2 cellular contexts compared by ENCODE assay signal in genomic region chr10:129970404-129971364, GRCh38.
A peak's percentile ranks its signal among the peaks of the same experiment; 100 is the strongest.
TF ChIP-seq lines count a peak whose summit lies in the region.

No MANE protein-coding gene starts in this region.

TF ChIP-seq in IMR-90, 13 proteins besides CTCF, POLR2A, EP300 and RAD21:
- TF ChIP-seq BHLHE40 (IDR thresholded peaks at IDR 0.05; ENCODE audit: low read depth, low read length): no peak
- TF ChIP-seq FOS (IDR thresholded peaks at IDR 0.05; ENCODE audit: low read depth, low read length): no peak
- TF ChIP-seq, protein P1, sequence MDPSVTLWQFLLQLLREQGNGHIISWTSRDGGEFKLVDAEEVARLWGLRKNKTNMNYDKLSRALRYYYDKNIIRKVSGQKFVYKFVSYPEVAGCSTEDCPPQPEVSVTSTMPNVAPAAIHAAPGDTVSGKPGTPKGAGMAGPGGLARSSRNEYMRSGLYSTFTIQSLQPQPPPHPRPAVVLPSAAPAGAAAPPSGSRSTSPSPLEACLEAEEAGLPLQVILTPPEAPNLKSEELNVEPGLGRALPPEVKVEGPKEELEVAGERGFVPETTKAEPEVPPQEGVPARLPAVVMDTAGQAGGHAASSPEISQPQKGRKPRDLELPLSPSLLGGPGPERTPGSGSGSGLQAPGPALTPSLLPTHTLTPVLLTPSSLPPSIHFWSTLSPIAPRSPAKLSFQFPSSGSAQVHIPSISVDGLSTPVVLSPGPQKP (IDR thresholded peaks at IDR 0.05; ENCODE audit: borderline replicate concordance, low read depth, low read length): no peak
- TF ChIP-seq MAFK (IDR thresholded peaks at IDR 0.05; ENCODE audit: low read depth, low read length): no peak
- TF ChIP-seq RCOR1 (IDR thresholded peaks at IDR 0.05; ENCODE audit: insufficient replicate concordance, low read length): no peak
- TF ChIP-seq MAZ (IDR thresholded peaks at IDR 0.05; ENCODE audit: borderline replicate concordance, low read depth, low read length): no peak

TF ChIP-seq in H1, 55 proteins besides CTCF, POLR2A, EP300 and RAD21:
- TF ChIP-seq EZH2 (IDR thresholded peaks at IDR 0.05; ENCODE audit: low read depth, low read length, severe bottlenecking) (peak; percentile 93), TCF12 (IDR thresholded peaks at IDR 0.05; ENCODE audit: low read depth, low read length) (no peak), KDM4A (IDR thresholded peaks at IDR 0.05; ENCODE audit: low read depth, low read length, severe bottlenecking) (peak; percentile 18), SUZ12 (IDR thresholded peaks at IDR 0.05; ENCODE audit: low read length) (peak; percentile 90), RNF2 (IDR thresholded peaks at IDR 0.05; ENCODE audit: borderline replicate concordance, low read depth, low read length, missing control alignments, poor library complexity, severe bottlenecking) (peak; percentile 49)
